ENCODE assay signal across 7 cellular contexts in the genomic region with DNA sequence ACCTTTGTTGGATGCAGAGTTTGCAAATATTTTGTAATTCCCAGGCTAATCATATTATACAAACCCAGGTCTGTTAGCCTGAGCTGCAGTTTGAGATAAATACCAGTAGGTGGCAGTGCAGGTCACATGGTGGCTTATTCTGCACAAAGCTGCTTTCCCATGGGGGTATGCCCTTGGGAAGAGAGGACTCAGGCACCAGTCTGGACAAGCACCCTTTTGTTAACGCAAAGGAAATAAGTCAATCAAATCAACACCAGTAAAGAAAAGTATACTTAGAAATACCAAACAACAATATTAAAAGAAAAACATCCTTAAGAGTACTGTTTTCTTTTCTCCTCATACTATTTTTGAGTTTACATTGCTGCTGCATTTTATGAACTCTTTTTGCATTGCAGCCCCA.
DNase-seq lines count a peak whose midpoint lies in the region; ATAC-seq, FAIRE-seq and TF ChIP-seq lines count a peak whose summit lies in the region.

No MANE protein-coding gene starts in this region.

- SMC1A ChIA-PET in GM12878 (lab: Charles Lee; ENCODE audit: uncharacterized antibody, unreplicated experiment), result no interaction called here

- peak; percentile 71 for TF ChIP-seq RAD21 in GM12878 (IDR thresholded peaks at IDR 0.05; ENCODE audit: insufficient read depth, low read depth, low read length)

- DNase-seq in DMS53 (lab: John Stamatoyannopoulos, UW) (peak; percentile 73), NCI-H1694 (lab: John Stamatoyannopoulos, UW) (peak; percentile 11), GM12878 (ENCODE audit: low read depth, low spot score) (no peak), kidney (no peak)
- no peak for DNase-seq in activated T-helper 1 cell treated with anti-CD3 and anti-CD28 coated beads, Interleukin-12 subunit alpha, Interleukin-12 subunit beta, Interleukin-2, Interleukin-4 antibody, amounts not matched to agents 30 ng/mL and 10 ng/mL and 1 ng/mL, durations not matched to agents 14 hours and 24 hours and 36 hours (ENCODE audit: low spot score)
- no peak for DNase-seq in stimulated activated CD4-positive, alpha-beta T cell treated with anti-CD3 and anti-CD28 coated beads, Interleukin-4, amount 100 ng/mL, for 4 hours

- RAD21 ChIA-PET in GM12878 (lab: Charles Lee; ENCODE audit: unreplicated experiment), result no interaction called here

- ATAC-seq in GM19328 (IDR thresholded peaks at IDR 0.05; ENCODE audit: unreplicated experiment) (peak; percentile 62), GM12878 (peak; percentile 64; the same call in 2 of the 3 replicates)

- H3K36me3 ChIP-seq in GM12878 (ENCODE audit: control insufficient read depth in 2 of 2, insufficient read depth in 2 of 2, low read length in 1 of 2) (no peaks in the 10 kb centered on the region), kidney (ENCODE audit: control insufficient read depth in 1 of 2, insufficient read depth in 2 of 2, low read length in 2 of 2) (no peaks in the 10 kb centered on the region)

- H3K27me3 ChIP-seq in GM12878 (replicated peaks in 1 of 2; ENCODE audit: control insufficient read depth in 2 of 2, insufficient read depth in 2 of 2, low read length in 1 of 2), result no peaks in the 10 kb centered on the region

- no peak for TF ChIP-seq POLR2A in GM12878 (IDR thresholded peaks at IDR 0.05; ENCODE audit: low read depth, low read length)

- TF ChIP-seq CTCF in GM12878 (IDR thresholded peaks at IDR 0.05 in 2 of 3, conservative IDR thresholded peaks at IDR 0.05 in 1 of 3; ENCODE audit: control insufficient read depth in 2 of 3, extremely low read depth in 1 of 3, insufficient read depth in 1 of 3, low read depth in 3 of 3, low read length in 3 of 3) (peak; percentile 53 to 64 (median 62); a peak in 5 of 6 replicates), kidney (IDR thresholded peaks at IDR 0.05; ENCODE audit: borderline replicate concordance, extremely low read depth, insufficient read depth) (peak; percentile 91)

- H3K9ac ChIP-seq in GM12878 (ENCODE audit: control insufficient read depth, insufficient read depth, low read length) (no peak overlapping the region), kidney (ENCODE audit: low read length in 2 of 2) (no peak overlapping the region)

- no peaks in the 10 kb centered on the region for H4K20me1 ChIP-seq in GM12878 (ENCODE audit: control insufficient read depth, insufficient read depth)

- H3K4me2 ChIP-seq in GM12878 (ENCODE audit: control insufficient read depth, insufficient read depth), result no peak overlapping the region

- no peaks in the 10 kb centered on the region for H3K4me1 ChIP-seq in GM12878 (ENCODE audit: control insufficient read depth, insufficient read depth, low read length)
- H3K4me1 ChIP-seq in kidney (ENCODE audit: control insufficient read depth in 1 of 2, insufficient read depth in 1 of 2, low read depth in 1 of 2, low read length in 2 of 2), result peaks cover 0 to 2% of the 10 kb centered on the region in 2 donors

- TF ChIP-seq EP300 in GM12878 (IDR thresholded peaks at IDR 0.05; ENCODE audit: borderline replicate concordance in 1 of 2, control insufficient read depth in 1 of 2, low read depth in 2 of 2, low read length in 2 of 2), result no peak

- H3K4me1 Mint-ChIP-seq in activated T-helper 1 cell treated with anti-CD3 and anti-CD28 coated beads, Interleukin-12 subunit alpha, Interleukin-12 subunit beta, Interleukin-2, Interleukin-4 antibody, amounts not matched to agents 30 ng/mL and 10 ng/mL and 1 ng/mL, durations not matched to agents 14 hours and 24 hours and 36 hours (ENCODE audit: low read depth), result no peaks in the 10 kb centered on the region

- POLR2A ChIA-PET in GM12878 (lab: Charles Lee), result no interaction called here

- H3K4me3 Mint-ChIP-seq in activated T-helper 1 cell treated with anti-CD3 and anti-CD28 coated beads, Interleukin-12 subunit alpha, Interleukin-12 subunit beta, Interleukin-2, Interleukin-4 antibody, amounts not matched to agents 30 ng/mL and 10 ng/mL and 1 ng/mL, durations not matched to agents 14 hours and 24 hours and 36 hours, result no peak overlapping the region

- intact Hi-C loops in GM12878 (cut with micrococcal nuclease; ENCODE audit: unreplicated experiment) (loop anchor here (2.0 kb wide), 1 partner anchor 1596 kb away; no protein-coding TSS in a partner anchor), kidney (cut with DNase I) (no loop called here)
- intact Hi-C loops in activated T-helper 1 cell treated with anti-CD3 and anti-CD28 coated beads, Interleukin-12 subunit alpha, Interleukin-12 subunit beta, Interleukin-2, Interleukin-4 antibody, amounts not matched to agents 30 ng/mL and 10 ng/mL and 1 ng/mL, durations not matched to agents 14 hours and 24 hours and 36 hours (cut with micrococcal nuclease), result no loop called here

- no peaks in the 10 kb centered on the region for H3K9me3 ChIP-seq in GM12878 (replicated peaks; ENCODE audit: control insufficient read depth, insufficient read depth, low read length)
- no peaks in the 10 kb centered on the region for H3K9me3 ChIP-seq in kidney (ENCODE audit: control insufficient read depth in 1 of 2, low read length in 2 of 2)

- no peak overlapping the region for H3K27ac Mint-ChIP-seq in activated T-helper 1 cell treated with anti-CD3 and anti-CD28 coated beads, Interleukin-12 subunit alpha, Interleukin-12 subunit beta, Interleukin-2, Interleukin-4 antibody, amounts not matched to agents 30 ng/mL and 10 ng/mL and 1 ng/mL, durations not matched to agents 14 hours and 24 hours and 36 hours

- no peak overlapping the region for H2AFZ ChIP-seq in GM12878 (ENCODE audit: control insufficient read depth, low read depth, low read length)

- H3K36me3 Mint-ChIP-seq in activated T-helper 1 cell treated with anti-CD3 and anti-CD28 coated beads, Interleukin-12 subunit alpha, Interleukin-12 subunit beta, Interleukin-2, Interleukin-4 antibody, amounts not matched to agents 30 ng/mL and 10 ng/mL and 1 ng/mL, durations not matched to agents 14 hours and 24 hours and 36 hours (ENCODE audit: low read depth), result no peaks in the 10 kb centered on the region

- no peak for FAIRE-seq in GM12878 (lab: Jason Lieb, UNC)
- peak; percentile 42 for FAIRE-seq in kidney (lab: Jason Lieb, UNC)

- WGBS in GM12878 (ENCODE audit: insufficient coverage, insufficient replicate concordance, low lambda C conversion rate, missing lambda C conversion rate), result 42% methylated on average over 1 of the region's 1 CpG

- peaks cover 3% of the 10 kb centered on the region for H3K9me3 Mint-ChIP-seq in activated T-helper 1 cell treated with anti-CD3 and anti-CD28 coated beads, Interleukin-12 subunit alpha, Interleukin-12 subunit beta, Interleukin-2, Interleukin-4 antibody, amounts not matched to agents 30 ng/mL and 10 ng/mL and 1 ng/mL, durations not matched to agents 14 hours and 24 hours and 36 hours

- H3K79me2 ChIP-seq in GM12878 (ENCODE audit: control insufficient read depth, insufficient read depth, low read length), result no peaks in the 10 kb centered on the region

- CTCF ChIA-PET in GM12878 (lab: Yijun Ruan, JAX), result interaction anchor here (0.6 to 1.2 kb wide), 11 partner anchors 9 to 1598 kb away, joined by 3 to 4 read pairs (median 3); no protein-coding TSS in a partner anchor

- in situ Hi-C loops in GM12878 (cut with MboI), result no loop called here

- BruUV-seq in GM12878 (replicated peaks; lab: Mats Ljungman, UMichigan), result no TSS peak

- H3K27me3 Mint-ChIP-seq in activated T-helper 1 cell treated with anti-CD3 and anti-CD28 coated beads, Interleukin-12 subunit alpha, Interleukin-12 subunit beta, Interleukin-2, Interleukin-4 antibody, amounts not matched to agents 30 ng/mL and 10 ng/mL and 1 ng/mL, durations not matched to agents 14 hours and 24 hours and 36 hours (ENCODE audit: insufficient read depth), result no peaks in the 10 kb centered on the region

- no peak overlapping the region for H3K4me3 ChIP-seq in GM12878
- no peak overlapping the region for H3K4me3 ChIP-seq in kidney (ENCODE audit: low read length in 2 of 2)

- H3K27ac ChIP-seq in GM12878 (ENCODE audit: control insufficient read depth, insufficient read depth), result no peak overlapping the region
- no peak overlapping the region for H3K27ac ChIP-seq in kidney (ENCODE audit: low read depth in 2 of 2, low read length in 2 of 2)

TF ChIP-seq in GM12878, 131 proteins besides CTCF, POLR2A, EP300 and RAD21:
- TF ChIP-seq SMC3 (IDR thresholded peaks at IDR 0.05; ENCODE audit: borderline replicate concordance, low read length) (peak; percentile 46; the same call in 1 of the 2 replicates), RAD51 (IDR thresholded peaks at IDR 0.05) (no peak)

Comparison
In these comparisons a context has a peak if more than half of its experiments do, and no peak if none do; other contexts are left out.
1. DNase-seq: peak in DMS53 (single experiment) and NCI-H1694 (single experiment); none in GM12878 (single experiment), kidney (single experiment), activated T-helper 1 cell treated with anti-CD3 and anti-CD28 coated beads, Interleukin-12 subunit alpha, Interleukin-12 subunit beta, Interleukin-2, Interleukin-4 antibody, amounts not matched to agents 30 ng/mL and 10 ng/mL and 1 ng/mL, durations not matched to agents 14 hours and 24 hours and 36 hours (single experiment) and stimulated activated CD4-positive, alpha-beta T cell treated with anti-CD3 and anti-CD28 coated beads, Interleukin-4, amount 100 ng/mL, for 4 hours (0 of 2).